Comparison of ENCODE assay signal across 28 cellular contexts in the genomic region with DNA sequence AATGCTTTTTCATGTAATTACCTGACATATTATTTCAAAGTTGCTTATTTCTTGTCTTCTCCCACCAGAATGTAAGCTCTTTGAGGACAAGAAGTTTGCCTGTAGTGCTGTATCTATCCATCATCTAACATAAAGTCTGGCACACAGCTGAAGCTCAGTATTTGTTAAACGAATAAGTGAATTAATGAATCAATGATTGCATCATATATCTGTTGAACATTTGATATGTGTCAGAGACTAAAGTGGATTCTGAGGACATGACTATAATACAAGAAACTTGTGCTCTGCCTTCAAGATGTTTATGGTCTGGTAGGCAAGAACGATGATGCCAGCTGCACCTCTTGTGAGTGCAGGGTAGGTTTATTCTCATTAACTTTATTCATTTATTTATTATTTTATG.
"Had no signal": no experiment of that assay in that cellular context is flagged by ENCODE, and none has a peak within 500 bp of the region (broad histone marks: within the 10 kb centered on the region; RNA-seq: fewer than 3 reads in every experiment).

No MANE protein-coding gene starts in this region.

- H3K4me3 ChIP-seq: colonic mucosa, coronary artery, dorsolateral prefrontal cortex, esophagus muscularis mucosa, esophagus squamous epithelium, gastrocnemius medialis, gastroesophageal sphincter, heart left ventricle, heart right ventricle had no signal

- H3K9me3 ChIP-seq: colonic mucosa, esophagus muscularis mucosa, esophagus squamous epithelium, gastrocnemius medialis, gastroesophageal sphincter, heart left ventricle, heart right ventricle had no signal

- H3K27ac ChIP-seq: colonic mucosa, coronary artery, dorsolateral prefrontal cortex, epithelial cell of prostate, esophagus muscularis mucosa, esophagus squamous epithelium, foreskin keratinocyte, gastrocnemius medialis, gastroesophageal sphincter, heart left ventricle, heart right ventricle had no signal

- ATAC-seq: effector memory CD8-positive, alpha-beta T cell; esophagus mucosa; foreskin keratinocyte; gastrocnemius medialis; gastroesophageal sphincter; heart left ventricle; heart right ventricle had no signal

- H3K27me3 ChIP-seq: colonic mucosa, esophagus muscularis mucosa, esophagus squamous epithelium, foreskin keratinocyte, gastrocnemius medialis, gastroesophageal sphincter, heart left ventricle, heart right ventricle had no signal

- DNase-seq: colonic mucosa; cortex of kidney; dermis blood vessel endothelial cell; dorsolateral prefrontal cortex; effector CD4-positive, alpha-beta T cell; effector CD8-positive, alpha-beta T cell; effector memory CD4-positive, alpha-beta T cell; effector memory CD8-positive, alpha-beta T cell; endodermal cell; erythroblast; esophagus squamous epithelium; foreskin fibroblast; foreskin keratinocyte; foreskin melanocyte; gastrocnemius medialis; glutamatergic neuron; head of caudate nucleus; heart left ventricle; heart right ventricle had no signal

- H3K4me1 ChIP-seq: colonic mucosa, esophagus muscularis mucosa, gastrocnemius medialis, gastroesophageal sphincter had no signal

- H3K36me3 ChIP-seq: colonic mucosa, esophagus muscularis mucosa, esophagus squamous epithelium, gastrocnemius medialis, gastroesophageal sphincter, heart left ventricle, heart right ventricle had no signal

- FAIRE-seq: colon, endometrium, endothelial cell of umbilical vein, frontal cortex had no signal
